In the genomic region with DNA sequence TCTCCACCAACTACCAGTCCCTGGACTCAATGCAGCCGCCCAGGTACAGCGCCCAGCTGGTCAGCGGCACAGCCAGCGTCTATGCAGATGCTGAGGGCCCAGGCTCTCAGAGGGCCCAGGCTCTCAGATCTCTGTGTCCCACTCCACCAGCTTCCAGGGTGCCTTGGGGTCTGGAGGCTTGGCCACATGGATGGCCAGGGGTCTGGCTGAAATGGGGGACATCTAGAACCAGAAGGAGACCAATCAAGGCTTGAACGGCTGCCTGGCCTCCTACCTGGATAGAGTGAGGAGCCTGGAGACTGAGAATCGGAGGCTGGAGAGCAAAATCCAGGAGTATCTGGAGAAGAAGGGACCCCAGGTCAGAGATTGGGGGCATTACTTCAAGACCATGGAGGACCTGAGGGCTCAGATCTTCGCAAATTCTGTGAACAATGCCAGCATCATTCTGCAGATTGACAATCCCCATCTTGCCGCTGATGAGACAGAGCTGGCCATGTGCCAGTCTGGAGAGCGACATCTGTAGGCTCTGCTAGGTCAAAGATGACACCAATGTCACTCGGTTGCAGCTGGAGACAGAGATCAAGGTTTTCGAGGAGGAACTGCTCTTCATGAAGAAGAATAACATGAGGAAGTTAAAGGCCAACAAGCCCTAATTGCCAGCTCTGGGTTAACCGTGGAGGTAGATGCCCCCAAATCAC, we compare ENCODE assay signal across 1 cellular context.
TF ChIP-seq lines count a peak whose summit lies in the region.

No MANE protein-coding gene starts in this region.

TF ChIP-seq in GM23338, 12 proteins besides CTCF, POLR2A, EP300 and RAD21 (continued from another document):
- TF ChIP-seq, protein P1, sequence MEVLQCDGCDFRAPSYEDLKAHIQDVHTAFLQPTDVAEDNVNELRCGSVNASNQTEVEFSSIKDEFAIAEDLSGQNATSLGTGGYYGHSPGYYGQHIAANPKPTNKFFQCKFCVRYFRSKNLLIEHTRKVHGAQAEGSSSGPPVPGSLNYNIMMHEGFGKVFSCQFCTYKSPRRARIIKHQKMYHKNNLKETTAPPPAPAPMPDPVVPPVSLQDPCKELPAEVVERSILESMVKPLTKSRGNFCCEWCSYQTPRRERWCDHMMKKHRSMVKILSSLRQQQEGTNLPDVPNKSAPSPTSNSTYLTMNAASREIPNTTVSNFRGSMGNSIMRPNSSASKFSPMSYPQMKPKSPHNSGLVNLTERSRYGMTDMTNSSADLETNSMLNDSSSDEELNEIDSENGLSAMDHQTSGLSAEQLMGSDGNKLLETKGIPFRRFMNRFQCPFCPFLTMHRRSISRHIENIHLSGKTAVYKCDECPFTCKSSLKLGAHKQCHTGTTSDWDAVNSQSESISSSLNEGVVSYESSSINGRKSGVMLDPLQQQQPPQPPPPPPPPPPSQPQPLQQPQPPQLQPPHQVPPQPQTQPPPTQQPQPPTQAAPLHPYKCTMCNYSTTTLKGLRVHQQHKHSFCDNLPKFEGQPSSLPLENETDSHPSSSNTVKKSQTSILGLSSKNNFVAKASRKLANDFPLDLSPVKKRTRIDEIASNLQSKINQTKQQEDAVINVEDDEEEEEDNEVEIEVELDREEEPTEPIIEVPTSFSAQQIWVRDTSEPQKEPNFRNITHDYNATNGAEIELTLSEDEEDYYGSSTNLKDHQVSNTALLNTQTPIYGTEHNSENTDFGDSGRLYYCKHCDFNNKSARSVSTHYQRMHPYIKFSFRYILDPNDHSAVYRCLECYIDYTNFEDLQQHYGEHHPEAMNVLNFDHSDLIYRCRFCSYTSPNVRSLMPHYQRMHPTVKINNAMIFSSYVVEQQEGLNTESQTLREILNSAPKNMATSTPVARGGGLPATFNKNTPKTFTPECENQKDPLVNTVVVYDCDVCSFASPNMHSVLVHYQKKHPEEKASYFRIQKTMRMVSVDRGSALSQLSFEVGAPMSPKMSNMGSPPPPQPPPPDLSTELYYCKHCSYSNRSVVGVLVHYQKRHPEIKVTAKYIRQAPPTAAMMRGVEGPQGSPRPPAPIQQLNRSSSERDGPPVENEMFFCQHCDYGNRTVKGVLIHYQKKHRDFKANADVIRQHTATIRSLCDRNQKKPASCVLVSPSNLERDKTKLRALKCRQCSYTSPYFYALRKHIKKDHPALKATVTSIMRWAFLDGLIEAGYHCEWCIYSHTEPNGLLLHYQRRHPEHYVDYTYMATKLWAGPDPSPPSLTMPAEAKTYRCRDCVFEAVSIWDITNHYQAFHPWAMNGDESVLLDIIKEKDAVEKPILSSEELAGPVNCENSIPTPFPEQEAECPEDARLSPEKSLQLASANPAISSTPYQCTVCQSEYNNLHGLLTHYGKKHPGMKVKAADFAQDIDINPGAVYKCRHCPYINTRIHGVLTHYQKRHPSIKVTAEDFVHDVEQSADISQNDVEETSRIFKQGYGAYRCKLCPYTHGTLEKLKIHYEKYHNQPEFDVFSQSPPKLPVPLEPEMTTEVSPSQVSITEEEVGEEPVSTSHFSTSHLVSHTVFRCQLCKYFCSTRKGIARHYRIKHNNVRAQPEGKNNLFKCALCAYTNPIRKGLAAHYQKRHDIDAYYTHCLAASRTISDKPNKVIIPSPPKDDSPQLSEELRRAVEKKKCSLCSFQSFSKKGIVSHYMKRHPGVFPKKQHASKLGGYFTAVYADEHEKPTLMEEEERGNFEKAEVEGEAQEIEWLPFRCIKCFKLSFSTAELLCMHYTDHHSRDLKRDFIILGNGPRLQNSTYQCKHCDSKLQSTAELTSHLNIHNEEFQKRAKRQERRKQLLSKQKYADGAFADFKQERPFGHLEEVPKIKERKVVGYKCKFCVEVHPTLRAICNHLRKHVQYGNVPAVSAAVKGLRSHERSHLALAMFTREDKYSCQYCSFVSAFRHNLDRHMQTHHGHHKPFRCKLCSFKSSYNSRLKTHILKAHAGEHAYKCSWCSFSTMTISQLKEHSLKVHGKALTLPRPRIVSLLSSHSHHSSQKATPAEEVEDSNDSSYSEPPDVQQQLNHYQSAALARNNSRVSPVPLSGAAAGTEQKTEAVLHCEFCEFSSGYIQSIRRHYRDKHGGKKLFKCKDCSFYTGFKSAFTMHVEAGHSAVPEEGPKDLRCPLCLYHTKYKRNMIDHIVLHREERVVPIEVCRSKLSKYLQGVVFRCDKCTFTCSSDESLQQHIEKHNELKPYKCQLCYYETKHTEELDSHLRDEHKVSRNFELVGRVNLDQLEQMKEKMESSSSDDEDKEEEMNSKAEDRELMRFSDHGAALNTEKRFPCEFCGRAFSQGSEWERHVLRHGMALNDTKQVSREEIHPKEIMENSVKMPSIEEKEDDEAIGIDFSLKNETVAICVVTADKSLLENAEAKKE (CRISPR knock-in tag; IDR thresholded peaks at IDR 0.05) = no peak
- no peak for TF ChIP-seq POLR2AphosphoS5 (IDR thresholded peaks at IDR 0.05; ENCODE audit: low read depth)
- no peak for TF ChIP-seq CREB1 (CRISPR knock-in tag; IDR thresholded peaks at IDR 0.05; ENCODE audit: low read depth)
- TF ChIP-seq, protein P2, sequence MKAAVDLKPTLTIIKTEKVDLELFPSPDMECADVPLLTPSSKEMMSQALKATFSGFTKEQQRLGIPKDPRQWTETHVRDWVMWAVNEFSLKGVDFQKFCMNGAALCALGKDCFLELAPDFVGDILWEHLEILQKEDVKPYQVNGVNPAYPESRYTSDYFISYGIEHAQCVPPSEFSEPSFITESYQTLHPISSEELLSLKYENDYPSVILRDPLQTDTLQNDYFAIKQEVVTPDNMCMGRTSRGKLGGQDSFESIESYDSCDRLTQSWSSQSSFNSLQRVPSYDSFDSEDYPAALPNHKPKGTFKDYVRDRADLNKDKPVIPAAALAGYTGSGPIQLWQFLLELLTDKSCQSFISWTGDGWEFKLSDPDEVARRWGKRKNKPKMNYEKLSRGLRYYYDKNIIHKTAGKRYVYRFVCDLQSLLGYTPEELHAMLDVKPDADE (IDR thresholded peaks at IDR 0.05) = no peak
- TF ChIP-seq STAT1 (IDR thresholded peaks at IDR 0.05; ENCODE audit: unreplicated experiment) = no peak
TF ChIP-seq in GM23338: peak in this region for 0.
